Comparison of ENCODE assay signal across 8 cellular contexts in genomic region chr2:172462393-172463381, GRCh38. TPM values are rescaled to one million over a fixed set of nuclear protein-coding genes. Genes with fewer than 3 reads are reported as not detected.
A peak's percentile ranks its signal among the peaks of the same experiment; 100 is the strongest.
DNase-seq lines count a peak whose midpoint lies in the region; ATAC-seq lines count a peak whose summit lies in the region.

No MANE protein-coding gene starts in this region.

- ATAC-seq in GM18508 (IDR thresholded peaks at IDR 0.05; ENCODE audit: insufficient read depth, unreplicated experiment) (peak; percentile 69), HG03196 (IDR thresholded peaks at IDR 0.05; ENCODE audit: unreplicated experiment) (peak; percentile 63), GM21786 (IDR thresholded peaks at IDR 0.05; ENCODE audit: unreplicated experiment) (no peak)

- peak overlapping the region; percentile 59 to 81 (median 79) for H3K4me3 Mint-ChIP-seq in immature natural killer cell

- DNase-seq in T-helper 22 cell (ENCODE audit: low read depth) (peak; percentile 23), immature natural killer cell (peak; percentile 53 to 56 (median 54)), OCI-M2 (lab: John Stamatoyannopoulos, UW; ENCODE audit: unreplicated experiment) (no peak)
- no peak for DNase-seq in stimulated activated CD8-positive, alpha-beta memory T cell treated with anti-CD3 and anti-CD28 coated beads, Interleukin-4, amount 100 ng/mL, for 48 hours
- no peak for DNase-seq in stimulated activated CD4-positive, alpha-beta T cell treated with anti-CD3 and anti-CD28 coated beads, Interleukin-4, amount 100 ng/mL, for 1 hour

- H3K9me3 Mint-ChIP-seq in immature natural killer cell, result no peaks in the 10 kb centered on the region

- peaks cover 0 to 3% (median 2%) of the 10 kb centered on the region in 3 donors for H3K27me3 Mint-ChIP-seq in immature natural killer cell (ENCODE audit: low read depth in 3 of 3)

- peaks cover 3 to 12% (median 4%) of the 10 kb centered on the region in 3 donors for H3K36me3 Mint-ChIP-seq in immature natural killer cell

- H3K27ac Mint-ChIP-seq in immature natural killer cell, result peak overlapping the region; percentile 76 to 89 (median 81)

- H3K4me1 Mint-ChIP-seq in immature natural killer cell, result peaks cover 76 to 78% of the 10 kb centered on the region in 2 donors

RNA-seq across cellular contexts. Expression of gene ITGA6, which starts 35.3 kb away (rescaled TPM):
- 10 to 100 TPM; 26.8 to 39.9 (median 34.0) TPM for polyA plus RNA-seq in immature natural killer cell

Comparison
In these comparisons a context has a peak if more than half of its experiments do, and no peak if none do; other contexts are left out.
1. DNase-seq: peak in T-helper 22 cell (single experiment) and immature natural killer cell (3 of 3); none in stimulated activated CD8-positive, alpha-beta memory T cell treated with anti-CD3 and anti-CD28 coated beads, Interleukin-4, amount 100 ng/mL, for 48 hours (single experiment), stimulated activated CD4-positive, alpha-beta T cell treated with anti-CD3 and anti-CD28 coated beads, Interleukin-4, amount 100 ng/mL, for 1 hour (single experiment) and OCI-M2 (single experiment).